Comparison of ENCODE assay signal across 13 cellular contexts in genomic region chr15:63626955-63627354, GRCh38. TPM values are rescaled to one million over a fixed set of nuclear protein-coding genes. Genes with fewer than 3 reads are reported as not detected.
DNase-seq lines count a peak whose midpoint lies in the region; ATAC-seq lines count a peak whose summit lies in the region.
"Had no signal": no experiment of that assay in that cellular context is flagged by ENCODE, and none has a peak within 500 bp of the region (broad histone marks: within the 10 kb centered on the region; RNA-seq: fewer than 3 reads in every experiment).

No MANE protein-coding gene starts in this region.

- H3K4me3 ChIP-seq in CD8-positive, alpha-beta memory T cell (ENCODE audit: low read length): no peak overlapping the region
- H3K4me3 ChIP-seq: left lung had no signal

- CTCF ChIA-PET in CD8-positive, alpha-beta memory T cell (lab: Charles Lee): interaction anchor here (1.3 kb wide), 1 partner anchor 125 kb away, joined by 4 read pairs; no protein-coding TSS in a partner anchor

- peaks cover 19% of the 10 kb centered on the region for H3K4me1 Mint-ChIP-seq in stimulated activated naive CD8-positive, alpha-beta T cell treated with anti-CD3 and anti-CD28 coated beads, Interleukin-15, amount 100 ng/mL, for 72 hours
- H3K4me1 Mint-ChIP-seq in CD8-positive, alpha-beta memory T cell: peaks cover 0 to 1% (median 0%) of the 10 kb centered on the region in 3 donors

- DNase-seq in stimulated activated naive CD8-positive, alpha-beta T cell treated with anti-CD3 and anti-CD28 coated beads, Interleukin-15, amount 100 ng/mL, for 72 hours: no peak
- DNase-seq in stimulated activated naive CD8-positive, alpha-beta T cell treated with anti-CD3 and anti-CD28 coated beads, Interleukin-15, Interleukin-2, amounts not matched to agents 100 U/mL and 50 U/mL, for 24 hours: no peak
- no peak for DNase-seq in CD8-positive, alpha-beta memory T cell
- DNase-seq in NCI-H2227 (lab: John Stamatoyannopoulos, UW; ENCODE audit: unreplicated experiment) (no peak), HUDEP-2 (lab: John Stamatoyannopoulos, UW; ENCODE audit: unreplicated experiment in 76 of 76) (no peak)
- no peak for DNase-seq in stimulated activated CD4-positive, alpha-beta T cell treated with anti-CD3 and anti-CD28 coated beads, Interleukin-1b, Interleukin-23, amount 100 ng/mL, for 48 hours
- DNase-seq: left lung, NCI-H2081 treated with DMSO at 0.1 percent for 48 hours, NCI-H82 had no signal

- H3K9me3 ChIP-seq in CD8-positive, alpha-beta memory T cell (ENCODE audit: low read length): no peaks in the 10 kb centered on the region
- H3K9me3 ChIP-seq: left lung had no signal

- peaks cover 65% of the 10 kb centered on the region for H3K36me3 ChIP-seq in CD8-positive, alpha-beta memory T cell (ENCODE audit: insufficient read depth, low read length)

- H3K27ac ChIP-seq in CD8-positive, alpha-beta memory T cell (ENCODE audit: low read depth, low read length): no peak overlapping the region
- H3K27ac ChIP-seq: left lung, parathyroid adenoma had no signal

- H3K4me3 Mint-ChIP-seq in stimulated activated naive CD8-positive, alpha-beta T cell treated with anti-CD3 and anti-CD28 coated beads, Interleukin-15, amount 100 ng/mL, for 72 hours: no peak overlapping the region
- H3K4me3 Mint-ChIP-seq in CD8-positive, alpha-beta memory T cell: no peak overlapping the region

- H3K4me1 ChIP-seq in CD8-positive, alpha-beta memory T cell (ENCODE audit: insufficient read depth, low read length): no peaks in the 10 kb centered on the region
- H3K4me1 ChIP-seq: left lung, parathyroid adenoma had no signal

- no peaks in the 10 kb centered on the region for H3K9me3 Mint-ChIP-seq in stimulated activated naive CD8-positive, alpha-beta T cell treated with anti-CD3 and anti-CD28 coated beads, Interleukin-15, amount 100 ng/mL, for 72 hours
- no peaks in the 10 kb centered on the region for H3K9me3 Mint-ChIP-seq in CD8-positive, alpha-beta memory T cell

- H3K27ac Mint-ChIP-seq in stimulated activated naive CD8-positive, alpha-beta T cell treated with anti-CD3 and anti-CD28 coated beads, Interleukin-15, amount 100 ng/mL, for 72 hours: peak overlapping the region; percentile 63 to 64
- peak overlapping the region in 3 of 8 donors; percentile 3 to 27 (median 9) for H3K27ac Mint-ChIP-seq in CD8-positive, alpha-beta memory T cell
- H3K27ac Mint-ChIP-seq: activated T-helper 2 cell treated with anti-CD3 and anti-CD28 coated beads, Interferon-gamma antibody, Interleukin-2, Interleukin-4, amounts not matched to agents 10 μg/mL and 5 μg/mL and 100 μg/mL, durations not matched to agents 14 hours and 24 hours and 36 hours had no signal

- no peak for ATAC-seq in stimulated activated naive CD8-positive, alpha-beta T cell treated with anti-CD3 and anti-CD28 coated beads, Interleukin-15, amount 100 ng/mL, for 72 hours
- ATAC-seq in stimulated activated naive CD8-positive, alpha-beta T cell treated with anti-CD3 and anti-CD28 coated beads, Interleukin-15, Interleukin-2, amounts not matched to agents 100 U/mL and 50 U/mL, for 24 hours: no peak
- peak; percentile 59 for ATAC-seq in GM21737 (IDR thresholded peaks at IDR 0.05; ENCODE audit: unreplicated experiment)
- ATAC-seq in HG03565 (IDR thresholded peaks at IDR 0.05; ENCODE audit: unreplicated experiment): peak; percentile 49
- ATAC-seq: left lung had no signal

- H3K27me3 ChIP-seq in CD8-positive, alpha-beta memory T cell (ENCODE audit: insufficient read depth, low read length, poor library complexity, severe bottlenecking): no peaks in the 10 kb centered on the region
- H3K27me3 ChIP-seq: left lung had no signal

- POLR2A ChIA-PET in CD8-positive, alpha-beta memory T cell (lab: Charles Lee): interaction anchor here (0.9 kb wide), 1 partner anchor 10 kb away, joined by 3 read pairs; no protein-coding TSS in a partner anchor

- peaks cover 16 to 93% (median 40%) of the 10 kb centered on the region in 3 donors for H3K36me3 Mint-ChIP-seq in CD8-positive, alpha-beta memory T cell

- no peaks in the 10 kb centered on the region for H3K27me3 Mint-ChIP-seq in stimulated activated naive CD8-positive, alpha-beta T cell treated with anti-CD3 and anti-CD28 coated beads, Interleukin-15, amount 100 ng/mL, for 72 hours
- no peaks in the 10 kb centered on the region for H3K27me3 Mint-ChIP-seq in CD8-positive, alpha-beta memory T cell

RNA-seq across cellular contexts. Expression of gene FBXL22, which starts 29.8 kb away (rescaled TPM):
- 1 to 10 TPM in 1 of 2 experiments, under 1 TPM in 1; 0.84 to 1.1 TPM for total RNA-seq in CD8-positive, alpha-beta memory T cell
- polyA plus RNA-seq in CD8-positive, alpha-beta memory T cell: 0.97 TPM

Comparison
In these comparisons a context has a peak if more than half of its experiments do, and no peak if none do; other contexts are left out.
1. ATAC-seq: peak in GM21737 (single experiment) and HG03565 (single experiment); none in stimulated activated naive CD8-positive, alpha-beta T cell treated with anti-CD3 and anti-CD28 coated beads, Interleukin-15, amount 100 ng/mL, for 72 hours (single experiment) and stimulated activated naive CD8-positive, alpha-beta T cell treated with anti-CD3 and anti-CD28 coated beads, Interleukin-15, Interleukin-2, amounts not matched to agents 100 U/mL and 50 U/mL, for 24 hours (single experiment).